12 cellular contexts compared by ENCODE assay signal in the genomic region with DNA sequence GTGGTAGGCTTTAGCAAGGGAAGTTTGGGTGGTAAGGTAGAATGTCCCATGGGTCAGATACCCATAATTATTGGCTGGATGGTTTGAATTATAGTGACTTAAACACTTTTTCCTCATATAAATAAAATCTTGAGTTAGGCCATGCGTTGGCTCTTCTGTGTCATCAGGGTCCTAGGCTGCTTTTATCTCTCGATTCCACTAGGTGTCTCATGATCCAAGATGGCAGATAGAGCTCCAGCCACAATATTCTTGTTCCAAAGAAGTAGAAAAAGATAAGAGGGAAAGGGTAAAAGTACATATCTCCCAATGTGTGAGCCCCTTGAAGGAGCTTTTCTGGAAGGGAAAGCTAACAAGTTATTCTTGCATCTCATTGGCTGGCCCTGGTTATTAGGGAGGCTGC.
"Had no signal": no experiment of that assay in that cellular context is flagged by ENCODE, and none has a peak within 500 bp of the region (broad histone marks: within the 10 kb centered on the region; RNA-seq: fewer than 3 reads in every experiment).

No MANE protein-coding gene starts in this region.

- H3K4me3 ChIP-seq: stomach, testis, upper lobe of right lung had no signal

- H3K27me3 ChIP-seq: stomach, testis, upper lobe of right lung had no signal

- H3K4me1 Mint-ChIP-seq: activated naive CD4-positive, alpha-beta T cell treated with anti-CD3 and anti-CD28 coated beads, Interleukin-2, amount 10 ng/mL, durations not matched to agents 7 days and 5 days had no signal

- DNase-seq: activated CD4-positive, alpha-beta T cell treated with anti-CD3 and anti-CD28 coated beads for 1 hour; activated CD4-positive, alpha-beta T cell treated with anti-CD3 and anti-CD28 coated beads, Interleukin-2, amount 50 U/mL, for 4 hours; activated naive CD4-positive, alpha-beta T cell treated with anti-CD3 and anti-CD28 coated beads, Interleukin-2, amount 10 ng/mL, durations not matched to agents 7 days and 5 days; activated T-cell treated with anti-CD3 and anti-CD28 coated beads for 4 hours; islet precursor cell; mammary epithelial cell; naive B cell; stomach; testis had no signal

- ATAC-seq: upper lobe of right lung had no signal

- H2AFZ ChIP-seq: parathyroid adenoma had no signal

- FAIRE-seq: astrocyte had no signal

- H3K27ac ChIP-seq: parathyroid adenoma, testis had no signal

- H3K4me3 Mint-ChIP-seq: activated naive CD4-positive, alpha-beta T cell treated with anti-CD3 and anti-CD28 coated beads, Interleukin-2, amount 10 ng/mL, durations not matched to agents 7 days and 5 days had no signal

- H3K27me3 Mint-ChIP-seq: activated naive CD4-positive, alpha-beta T cell treated with anti-CD3 and anti-CD28 coated beads, Interleukin-2, amount 10 ng/mL, durations not matched to agents 7 days and 5 days; naive B cell had no signal

- H3K27ac Mint-ChIP-seq: activated naive CD4-positive, alpha-beta T cell treated with anti-CD3 and anti-CD28 coated beads, Interleukin-2, amount 10 ng/mL, durations not matched to agents 7 days and 5 days had no signal

- H3K9me3 ChIP-seq: testis, upper lobe of right lung had no signal

- H3K9ac ChIP-seq: parathyroid adenoma had no signal

- H3K36me3 ChIP-seq: upper lobe of right lung had no signal
